Comparison of ENCODE assay signal across 11 cellular contexts in genomic region chr2:1136071-1136470, GRCh38.
A peak's percentile ranks its signal among the peaks of the same experiment; 100 is the strongest.
DNase-seq lines count a peak whose midpoint lies in the region; ATAC-seq and TF ChIP-seq lines count a peak whose summit lies in the region.
"Had no signal": no experiment of that assay in that cellular context is flagged by ENCODE, and none has a peak within 500 bp of the region (broad histone marks: within the 10 kb centered on the region; RNA-seq: fewer than 3 reads in every experiment).

No MANE protein-coding gene starts in this region.

- CTCF ChIA-PET in OCI-LY7 (lab: Charles Lee; ENCODE audit: unreplicated experiment): no interaction called here

- H3K36me3 ChIP-seq in left ventricle myocardium inferior (no peaks in the 10 kb centered on the region), OCI-LY7 (ENCODE audit: insufficient read depth, low read length) (no peaks in the 10 kb centered on the region), vagina (no peaks in the 10 kb centered on the region)

- no TSS peak for BruUV-seq in OCI-LY7 (replicated peaks; lab: Mats Ljungman, UMichigan)

- TF ChIP-seq CTCF in left ventricle myocardium inferior (IDR thresholded peaks at IDR 0.05; ENCODE audit: borderline replicate concordance): no peak
- TF ChIP-seq CTCF in OCI-LY7 (conservative IDR thresholded peaks at IDR 0.05; ENCODE audit: low read length): 0 out of 2 replicates have a peak, but pooled peaks have one; percentile 39
- no peak for TF ChIP-seq CTCF in vagina (IDR thresholded peaks at IDR 0.05)

- H3K4me3 ChIP-seq in left ventricle myocardium inferior: no peak overlapping the region
- H3K4me3 ChIP-seq in OCI-LY7 (ENCODE audit: low read depth, low read length, poor library complexity, severe bottlenecking): no peak overlapping the region
- H3K4me3 ChIP-seq in vagina: no peak overlapping the region

- H3K9me2 ChIP-seq in OCI-LY7 (ENCODE audit: insufficient read depth, low read length): no peaks in the 10 kb centered on the region

- no peak overlapping the region for H3K4me2 ChIP-seq in OCI-LY7 (ENCODE audit: low read length)

- no peaks in the 10 kb centered on the region for H4K20me1 ChIP-seq in OCI-LY7 (ENCODE audit: insufficient read depth, low read length)

- intact Hi-C loops in left ventricle myocardium inferior (cut with micrococcal nuclease): no loop called here
- intact Hi-C loops in Right ventricle myocardium superior (cut with DNase I): no loop called here
- intact Hi-C loops in OCI-LY7 (cut with micrococcal nuclease; ENCODE audit: unreplicated experiment): no loop called here
- intact Hi-C loops in vagina (cut with DNase I): no loop called here

- ATAC-seq in Right ventricle myocardium superior (ENCODE audit: poor library complexity): no peak
- no peak for ATAC-seq in HG02588 (IDR thresholded peaks at IDR 0.05; ENCODE audit: unreplicated experiment)
- ATAC-seq: left cardiac atrium had no signal

- POLR2A ChIA-PET in OCI-LY7 (lab: Charles Lee): no interaction called here

- no peaks in the 10 kb centered on the region for H3K9me3 ChIP-seq in left ventricle myocardium inferior (replicated peaks)
- no peaks in the 10 kb centered on the region for H3K9me3 ChIP-seq in OCI-LY7 (ENCODE audit: low read length)
- H3K9me3 ChIP-seq in vagina: no peaks in the 10 kb centered on the region
- H3K9me3 ChIP-seq: Caco-2 had no signal

- H3K27ac ChIP-seq in left ventricle myocardium inferior (replicated peaks) (peak overlapping the region; percentile 50), OCI-LY7 (ENCODE audit: low read depth, low read length, poor library complexity, severe bottlenecking) (no peak overlapping the region), vagina (peak overlapping the region; percentile 44)

- H3K27me3 ChIP-seq in left ventricle myocardium inferior (ENCODE audit: low read depth) (peaks cover 34% of the 10 kb centered on the region), vagina (no peaks in the 10 kb centered on the region)

- peaks cover 9% of the 10 kb centered on the region for H3K4me1 ChIP-seq in left ventricle myocardium inferior
- no peaks in the 10 kb centered on the region for H3K4me1 ChIP-seq in OCI-LY7 (ENCODE audit: insufficient read depth, low read length, poor library complexity, severe bottlenecking)
- no peaks in the 10 kb centered on the region for H3K4me1 ChIP-seq in vagina
- H3K4me1 ChIP-seq: Caco-2 had no signal

- no peaks in the 10 kb centered on the region for H3K79me2 ChIP-seq in OCI-LY7 (ENCODE audit: insufficient read depth, low read depth, low read length)

- TF ChIP-seq POLR2A in vagina (IDR thresholded peaks at IDR 0.05): no peak

- DNase-seq in left ventricle myocardium inferior (no peak), Right ventricle myocardium superior (no peak), OCI-LY7 (ENCODE audit: low spot score) (no peak), fibroblast of peridontal ligament (ENCODE audit: extremely low read depth) (peak; percentile 57), vagina (ENCODE audit: extremely low spot score in 2 of 2) (no peak), NCI-H2227 (lab: John Stamatoyannopoulos, UW; ENCODE audit: unreplicated experiment) (no peak), ureter (ENCODE audit: low spot score) (no peak)
- DNase-seq: Caco-2, left cardiac atrium, T-helper 2 cell had no signal

- H2AFZ ChIP-seq in OCI-LY7 (ENCODE audit: low read length): no peak overlapping the region
